8 cellular contexts compared by ENCODE assay signal in the genomic region with DNA sequence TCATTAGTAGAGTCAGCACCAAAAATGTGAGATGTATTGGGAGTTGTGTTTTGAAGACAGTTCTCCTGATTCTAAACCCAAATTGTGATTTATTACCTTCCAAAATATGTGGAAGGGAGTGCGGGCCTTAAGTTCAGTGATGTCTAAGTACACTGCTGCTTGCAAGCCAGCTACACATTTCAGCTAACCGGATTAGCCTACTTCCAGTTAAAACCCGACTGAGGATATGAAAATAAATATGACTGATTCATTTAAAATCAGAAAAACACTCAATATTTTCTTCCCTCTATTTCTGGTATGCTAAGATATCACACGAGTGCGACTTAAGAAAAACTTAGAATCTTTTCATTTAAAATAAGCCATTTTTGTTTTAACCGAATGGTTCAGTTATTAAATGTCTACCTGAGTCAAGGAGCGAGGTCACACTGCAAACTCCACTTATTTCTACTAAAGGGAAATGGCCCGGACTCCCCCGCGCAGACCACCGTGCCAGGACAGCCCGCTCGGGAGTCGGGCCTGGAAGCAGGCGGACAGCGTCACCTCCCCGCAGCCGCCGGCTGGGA. TPM values are rescaled to one million over a fixed set of nuclear protein-coding genes. Genes with fewer than 3 reads are reported as not detected.
DNase-seq lines count a peak whose midpoint lies in the region; ATAC-seq and FAIRE-seq lines count a peak whose summit lies in the region.

No MANE protein-coding gene starts in this region.

- H3K9me3 ChIP-seq in right cardiac atrium (ENCODE audit: control insufficient read depth, low read length) (no peaks in the 10 kb centered on the region), small intestine (ENCODE audit: control insufficient read depth, low read depth) (no peaks in the 10 kb centered on the region)

- POLR2A ChIA-PET in activated CD4-positive, alpha-beta T cell treated with anti-CD3 and anti-CD28 coated beads for 36 hours (lab: Charles Lee): no interaction called here

- H3K4me1 ChIP-seq in right cardiac atrium (ENCODE audit: control insufficient read depth, insufficient read depth, low read length) (peaks cover 11% of the 10 kb centered on the region), small intestine (ENCODE audit: control insufficient read depth in 2 of 2, insufficient read depth in 1 of 2, low read depth in 1 of 2, low read length in 1 of 2) (peaks cover 0 to 8% of the 10 kb centered on the region in 2 donors)

- peaks cover 0 to 2% of the 10 kb centered on the region in 2 donors for H3K36me3 ChIP-seq in small intestine (ENCODE audit: control insufficient read depth in 2 of 2, insufficient read depth in 2 of 2, low read length in 2 of 2)

- no peaks in the 10 kb centered on the region for H3K27me3 ChIP-seq in right cardiac atrium (ENCODE audit: control insufficient read depth, insufficient read depth)
- no peaks in the 10 kb centered on the region for H3K27me3 ChIP-seq in small intestine (ENCODE audit: control insufficient read depth in 2 of 2, insufficient read depth in 2 of 2, low read length in 2 of 2)

- peaks cover 13% of the 10 kb centered on the region for H3K4me1 Mint-ChIP-seq in activated CD4-positive, alpha-beta T cell treated with anti-CD3 and anti-CD28 coated beads for 36 hours
- peaks cover 19% of the 10 kb centered on the region for H3K4me1 Mint-ChIP-seq in activated T-cell treated with anti-CD3 and anti-CD28 coated beads, Interleukin-2, amount 50 U/mL, for 24 hours (ENCODE audit: low read depth)

- H3K36me3 Mint-ChIP-seq in activated CD4-positive, alpha-beta T cell treated with anti-CD3 and anti-CD28 coated beads for 36 hours (ENCODE audit: low read depth): no peaks in the 10 kb centered on the region
- no peaks in the 10 kb centered on the region for H3K36me3 Mint-ChIP-seq in activated T-cell treated with anti-CD3 and anti-CD28 coated beads, Interleukin-2, amount 50 U/mL, for 24 hours (ENCODE audit: low read depth)

- H3K27ac ChIP-seq in right cardiac atrium (ENCODE audit: low read length) (peak overlapping the region; percentile 86), small intestine (ENCODE audit: low read depth in 1 of 2, low read length in 1 of 2) (peak overlapping the region; percentile 97)

- H3K4me3 ChIP-seq in right cardiac atrium (ENCODE audit: low read length): peak overlapping the region; percentile 85
- H3K4me3 ChIP-seq in small intestine (ENCODE audit: low read depth in 1 of 2, low read length in 2 of 2): peak overlapping the region; percentile 91 to 96

- H3K27ac Mint-ChIP-seq in activated CD4-positive, alpha-beta T cell treated with anti-CD3 and anti-CD28 coated beads for 36 hours: peak overlapping the region; percentile 65
- peak overlapping the region; percentile 70 for H3K27ac Mint-ChIP-seq in activated T-cell treated with anti-CD3 and anti-CD28 coated beads, Interleukin-2, amount 50 U/mL, for 24 hours

- DNase-seq in activated CD4-positive, alpha-beta T cell treated with anti-CD3 and anti-CD28 coated beads for 36 hours: no peak
- DNase-seq in activated CD4-positive, alpha-beta T cell treated with anti-CD3 and anti-CD28 coated beads for 1 hour: no peak
- no peak for DNase-seq in activated T-cell treated with anti-CD3 and anti-CD28 coated beads, Interleukin-2, amount 50 U/mL, for 24 hours
- peak in 2 of 3 donors; percentile 72 to 77 for DNase-seq in right cardiac atrium
- peak; percentile 36 for DNase-seq in small intestine
- DNase-seq in mesenteric fat pad (ENCODE audit: low spot score): no peak
- no peak for DNase-seq in T-helper 9 cell
- DNase-seq in SKM-1 treated with dmso at 0.1 percent for 144 hours (lab: John Stamatoyannopoulos, UW; ENCODE audit: unreplicated experiment): no peak

- H3K27me3 Mint-ChIP-seq in activated CD4-positive, alpha-beta T cell treated with anti-CD3 and anti-CD28 coated beads for 36 hours: peaks cover 10% of the 10 kb centered on the region
- peaks cover 24% of the 10 kb centered on the region for H3K27me3 Mint-ChIP-seq in activated T-cell treated with anti-CD3 and anti-CD28 coated beads, Interleukin-2, amount 50 U/mL, for 24 hours

- peak overlapping the region; percentile 74 for H3K4me3 Mint-ChIP-seq in activated CD4-positive, alpha-beta T cell treated with anti-CD3 and anti-CD28 coated beads for 36 hours
- H3K4me3 Mint-ChIP-seq in activated T-cell treated with anti-CD3 and anti-CD28 coated beads, Interleukin-2, amount 50 U/mL, for 24 hours: peak overlapping the region; percentile 80

- CTCF ChIA-PET in activated CD4-positive, alpha-beta T cell treated with anti-CD3 and anti-CD28 coated beads for 36 hours (lab: Charles Lee): interaction anchor here (0.6 to 1.5 kb wide), 7 partner anchors 8 to 124 kb away, joined by 3 to 8 read pairs (median 4); no protein-coding TSS in a partner anchor

- intact Hi-C loops in activated CD4-positive, alpha-beta T cell treated with anti-CD3 and anti-CD28 coated beads for 36 hours (cut with DNase I, micrococcal nuclease): loop anchor here in 1 of 2 experiments (1.0 to 5.0 kb wide), 6 partner anchors 28 to 795 kb away; a partner anchor contains a TSS
- intact Hi-C loops in right cardiac atrium (cut with DNase I): no loop called here

- no peak for FAIRE-seq in small intestine (lab: Jason Lieb, UNC)

- no peak for ATAC-seq in activated CD4-positive, alpha-beta T cell treated with anti-CD3 and anti-CD28 coated beads for 36 hours
- ATAC-seq in right cardiac atrium: peak; percentile 64 to 70

- no peaks in the 10 kb centered on the region for H3K9me3 Mint-ChIP-seq in activated CD4-positive, alpha-beta T cell treated with anti-CD3 and anti-CD28 coated beads for 36 hours (ENCODE audit: low read depth)
- no peaks in the 10 kb centered on the region for H3K9me3 Mint-ChIP-seq in activated T-cell treated with anti-CD3 and anti-CD28 coated beads, Interleukin-2, amount 50 U/mL, for 24 hours

- 13% methylated on average over 19 of the region's 19 CpGs for WGBS in right cardiac atrium
- WGBS in small intestine, 3 donors: 7 to 24% (median 19%) methylated on average over 19 of the region's 19 CpGs

RNA-seq across cellular contexts. Expression of a gene that starts 0.8 kb away (rescaled TPM):
- total RNA-seq in activated CD4-positive, alpha-beta T cell treated with anti-CD3 and anti-CD28 coated beads for 36 hours: 1 to 10 TPM; 3.9 to 4.7 TPM
- total RNA-seq in right cardiac atrium: 100 to 1,000 TPM; 423 to 631 (median 511) TPM
- 410 TPM for polyA plus RNA-seq in right cardiac atrium
- 100 to 1,000 TPM in 2 of 3 donors, 10 to 100 TPM in 1; 39.4 to 150 (median 112) TPM for polyA plus RNA-seq in small intestine
- total RNA-seq in mesenteric fat pad: 36.3 TPM

Comparison
In these comparisons a context has a peak if more than half of its experiments do, and no peak if none do; other contexts are left out.
1. DNase-seq: peak in right cardiac atrium (2 of 3) and small intestine (single experiment); none in activated CD4-positive, alpha-beta T cell treated with anti-CD3 and anti-CD28 coated beads for 36 hours (single experiment), activated CD4-positive, alpha-beta T cell treated with anti-CD3 and anti-CD28 coated beads for 1 hour (single experiment), activated T-cell treated with anti-CD3 and anti-CD28 coated beads, Interleukin-2, amount 50 U/mL, for 24 hours (single experiment), mesenteric fat pad (single experiment), T-helper 9 cell (single experiment) and SKM-1 treated with dmso at 0.1 percent for 144 hours (single experiment).
2. RNA of a gene that starts 0.8 kb away (total RNA-seq): 423 to 631 TPM in right cardiac atrium; 36.3 TPM in mesenteric fat pad (single experiment) and 3.9 to 4.7 TPM in activated CD4-positive, alpha-beta T cell treated with anti-CD3 and anti-CD28 coated beads for 36 hours; every median in the first group is over 10 times any median in the second.